2 cellular contexts compared by ENCODE assay signal in genomic region chr20:50602432-50603088, GRCh38.
TF ChIP-seq lines count a peak whose summit lies in the region.

No MANE protein-coding gene starts in this region.

TF ChIP-seq in HEK293, 187 proteins besides CTCF, POLR2A, EP300 and RAD21 (continued from another document):
- no peak for TF ChIP-seq ZSCAN18 (tag by site-specific recombination; IDR thresholded peaks at IDR 0.05)

TF ChIP-seq in GM12878, 131 proteins besides CTCF, POLR2A, EP300 and RAD21 (continued from another document):
- no peak for TF ChIP-seq HSF1 (IDR thresholded peaks at IDR 0.05; ENCODE audit: low read depth, low read length)
- TF ChIP-seq MTA3 (IDR thresholded peaks at IDR 0.05; ENCODE audit: borderline replicate concordance, low read length), result no peak
- TF ChIP-seq ZBTB40 (IDR thresholded peaks at IDR 0.05; ENCODE audit: borderline replicate concordance), result no peak
